In the genomic region with DNA sequence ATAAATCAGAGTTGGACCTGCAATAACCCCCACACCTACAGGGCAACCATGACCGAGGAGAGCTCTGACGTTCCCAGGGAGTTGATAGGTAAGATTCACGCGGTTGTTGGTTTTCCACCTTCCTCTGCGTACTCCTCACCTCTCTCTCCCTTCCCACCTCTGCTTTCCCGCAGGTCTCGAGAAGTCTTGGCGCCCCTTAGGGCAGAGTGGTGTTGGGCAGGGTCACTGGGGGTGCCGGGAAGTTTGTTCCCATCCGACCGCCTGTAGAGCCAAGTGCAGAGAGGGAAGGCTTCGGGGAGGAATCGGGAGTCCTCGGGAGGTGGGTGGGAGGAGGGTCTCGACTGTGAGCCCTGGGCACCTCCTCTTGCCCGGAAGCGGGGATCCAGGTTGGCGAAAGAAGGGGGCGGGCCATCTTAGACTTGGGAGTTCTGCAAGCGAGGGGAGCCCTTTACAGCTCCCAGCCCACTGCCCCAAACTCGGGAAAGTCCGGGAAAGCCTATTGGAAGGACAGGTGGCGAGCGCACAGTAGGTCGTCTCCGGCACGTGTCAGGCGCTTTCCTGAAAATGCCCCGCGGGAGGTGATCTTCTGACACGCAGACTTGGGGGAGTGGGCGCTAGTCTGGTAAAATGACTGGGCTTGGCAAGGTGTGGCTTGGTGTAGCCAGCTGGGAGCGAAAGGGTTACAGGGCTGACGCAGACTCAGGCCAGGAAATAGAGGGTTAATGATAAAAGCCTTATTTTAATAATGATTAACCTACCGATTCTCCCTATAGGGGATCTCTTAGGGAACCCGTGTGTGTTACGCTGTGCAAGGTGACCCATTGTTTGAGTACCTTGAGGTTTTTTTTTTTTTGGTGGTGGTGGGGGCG, we compare ENCODE assay signal across 8 cellular contexts. TPM values are rescaled to one million over a fixed set of nuclear protein-coding genes. Genes with fewer than 3 reads are reported as not detected.
DNase-seq lines count a peak whose midpoint lies in the region; ATAC-seq and TF ChIP-seq lines count a peak whose summit lies in the region.

No MANE protein-coding gene starts in this region.

- no peaks in the 10 kb centered on the region for H3K9me3 ChIP-seq in MM.1S (replicated peaks; ENCODE audit: insufficient read depth, low read length)

- no peaks in the 10 kb centered on the region for H3K36me3 ChIP-seq in MM.1S (replicated peaks; ENCODE audit: insufficient read depth, low read length)

- H3K27ac ChIP-seq in MM.1S (ENCODE audit: low read length), result peak overlapping the region; percentile 75; the same call in 1 of the 2 replicates

- no peaks in the 10 kb centered on the region; the same call in 1 of the 2 replicates for H4K20me1 ChIP-seq in MM.1S (ENCODE audit: insufficient read depth, low read length)

- intact Hi-C loops in activated T-helper 2 cell treated with anti-CD3 and anti-CD28 coated beads, Interferon-gamma antibody, Interleukin-2, Interleukin-4, amounts not matched to agents 10 μg/mL and 5 μg/mL and 100 μg/mL, durations not matched to agents 14 hours and 24 hours and 36 hours (cut with micrococcal nuclease), result no loop called here
- intact Hi-C loops in Right ventricle myocardium superior (cut with DNase I), result loop anchor here (5.0 kb wide), 1 partner anchor 212 kb away; no protein-coding TSS in a partner anchor

- peak overlapping the region; percentile 66 for H2AFZ ChIP-seq in MM.1S (ENCODE audit: low read length)

- H3K4me1 Mint-ChIP-seq in activated T-helper 2 cell treated with anti-CD3 and anti-CD28 coated beads, Interferon-gamma antibody, Interleukin-2, Interleukin-4, amounts not matched to agents 10 μg/mL and 5 μg/mL and 100 μg/mL, durations not matched to agents 14 hours and 24 hours and 36 hours (ENCODE audit: low read depth), result peaks cover 21% of the 10 kb centered on the region
- H3K4me1 Mint-ChIP-seq in progenitor cell of endocrine pancreas (ENCODE audit: low read depth), result peaks cover 54% of the 10 kb centered on the region

- no peaks in the 10 kb centered on the region for H3K9me2 ChIP-seq in MM.1S (replicated peaks; ENCODE audit: insufficient read depth, low read length)

- H3K27me3 Mint-ChIP-seq in activated T-helper 2 cell treated with anti-CD3 and anti-CD28 coated beads, Interferon-gamma antibody, Interleukin-2, Interleukin-4, amounts not matched to agents 10 μg/mL and 5 μg/mL and 100 μg/mL, durations not matched to agents 14 hours and 24 hours and 36 hours (ENCODE audit: low read depth), result peaks cover 19% of the 10 kb centered on the region
- no peaks in the 10 kb centered on the region for H3K27me3 Mint-ChIP-seq in progenitor cell of endocrine pancreas

- no peaks in the 10 kb centered on the region for H3K36me3 Mint-ChIP-seq in activated T-helper 2 cell treated with anti-CD3 and anti-CD28 coated beads, Interferon-gamma antibody, Interleukin-2, Interleukin-4, amounts not matched to agents 10 μg/mL and 5 μg/mL and 100 μg/mL, durations not matched to agents 14 hours and 24 hours and 36 hours (ENCODE audit: low read depth)
- H3K36me3 Mint-ChIP-seq in progenitor cell of endocrine pancreas (ENCODE audit: insufficient read depth), result peaks cover 7% of the 10 kb centered on the region

- DNase-seq in NCI-H2171 treated with DMSO at 0.1 percent for 48 hours (lab: John Stamatoyannopoulos, UW) (peak; percentile 37), NCI-H2171 (lab: John Stamatoyannopoulos, UW) (no peak), MM.1S (peak; percentile 32), Right ventricle myocardium superior (no peak), progenitor cell of endocrine pancreas (ENCODE audit: low spot score, unreplicated experiment) (peak; percentile 33), NCI-H524 treated with DMSO at 0.1 percent for 48 hours (lab: John Stamatoyannopoulos, UW) (no peak), DMS153 (lab: John Stamatoyannopoulos, UW) (no peak)
- DNase-seq in activated T-helper 2 cell treated with anti-CD3 and anti-CD28 coated beads, Interferon-gamma antibody, Interleukin-2, Interleukin-4, amounts not matched to agents 10 μg/mL and 5 μg/mL and 100 μg/mL, durations not matched to agents 14 hours and 24 hours and 36 hours (ENCODE audit: low spot score), result no peak

- peak overlapping the region; percentile 89 for H3K4me2 ChIP-seq in MM.1S (ENCODE audit: low read depth, low read length)

- no peak overlapping the region for H3K27ac Mint-ChIP-seq in activated T-helper 2 cell treated with anti-CD3 and anti-CD28 coated beads, Interferon-gamma antibody, Interleukin-2, Interleukin-4, amounts not matched to agents 10 μg/mL and 5 μg/mL and 100 μg/mL, durations not matched to agents 14 hours and 24 hours and 36 hours
- peak overlapping the region; percentile 94 for H3K27ac Mint-ChIP-seq in progenitor cell of endocrine pancreas

- no peaks in the 10 kb centered on the region for H3K9me3 Mint-ChIP-seq in activated T-helper 2 cell treated with anti-CD3 and anti-CD28 coated beads, Interferon-gamma antibody, Interleukin-2, Interleukin-4, amounts not matched to agents 10 μg/mL and 5 μg/mL and 100 μg/mL, durations not matched to agents 14 hours and 24 hours and 36 hours
- no peaks in the 10 kb centered on the region for H3K9me3 Mint-ChIP-seq in progenitor cell of endocrine pancreas (ENCODE audit: low read depth)

- peak; percentile 5 for ATAC-seq in Right ventricle myocardium superior (ENCODE audit: poor library complexity)

- peak overlapping the region; percentile 88 for H3K4me3 ChIP-seq in MM.1S (ENCODE audit: low read length)

- peak overlapping the region; percentile 76 for H3K4me3 Mint-ChIP-seq in activated T-helper 2 cell treated with anti-CD3 and anti-CD28 coated beads, Interferon-gamma antibody, Interleukin-2, Interleukin-4, amounts not matched to agents 10 μg/mL and 5 μg/mL and 100 μg/mL, durations not matched to agents 14 hours and 24 hours and 36 hours (ENCODE audit: low read depth)
- peak overlapping the region; percentile 98 for H3K4me3 Mint-ChIP-seq in progenitor cell of endocrine pancreas (ENCODE audit: low read depth)

- peaks cover 8% of the 10 kb centered on the region; the same call in 1 of the 2 replicates for H3F3A ChIP-seq in MM.1S (ENCODE audit: insufficient read depth, low read length)

- H3K27me3 ChIP-seq in MM.1S (replicated peaks; ENCODE audit: insufficient read depth, low read length), result no peaks in the 10 kb centered on the region

- H3K9ac ChIP-seq in MM.1S (ENCODE audit: low read length), result peak overlapping the region; percentile 88

- no peak for TF ChIP-seq CTCF in MM.1S (IDR thresholded peaks at IDR 0.05; ENCODE audit: low read length)
- TF ChIP-seq CTCF in progenitor cell of endocrine pancreas (IDR thresholded peaks at IDR 0.05; ENCODE audit: unreplicated experiment), result no peak

- H3K79me2 ChIP-seq in MM.1S (ENCODE audit: low read length), result peaks cover 57% of the 10 kb centered on the region

- peaks cover 29% of the 10 kb centered on the region for H3K4me1 ChIP-seq in MM.1S (ENCODE audit: low read length)

RNA-seq across cellular contexts. Expression of gene CARMIL1, which starts 0.8 kb away (rescaled TPM):
- total RNA-seq in activated T-helper 2 cell treated with anti-CD3 and anti-CD28 coated beads, Interferon-gamma antibody, Interleukin-2, Interleukin-4, amounts not matched to agents 10 μg/mL and 5 μg/mL and 100 μg/mL, durations not matched to agents 14 hours and 24 hours and 36 hours, result 1.7 and 1.9 TPM in 2 replicates
- total RNA-seq in Right ventricle myocardium superior, result 3.4 TPM
- 75.9 and 86.3 TPM in 2 replicates for total RNA-seq in progenitor cell of endocrine pancreas

Comparison
In these comparisons a context has a peak if more than half of its experiments do, and no peak if none do; other contexts are left out.
1. DNase-seq: peak in NCI-H2171 treated with DMSO at 0.1 percent for 48 hours (single experiment), MM.1S (single experiment) and progenitor cell of endocrine pancreas (single experiment); none in NCI-H2171 (single experiment), activated T-helper 2 cell treated with anti-CD3 and anti-CD28 coated beads, Interferon-gamma antibody, Interleukin-2, Interleukin-4, amounts not matched to agents 10 μg/mL and 5 μg/mL and 100 μg/mL, durations not matched to agents 14 hours and 24 hours and 36 hours (single experiment), Right ventricle myocardium superior (single experiment), NCI-H524 treated with DMSO at 0.1 percent for 48 hours (single experiment) and DMS153 (single experiment).
2. RNA of gene CARMIL1, which starts 0.8 kb away (total RNA-seq): 75.9 to 86.3 TPM in progenitor cell of endocrine pancreas; 3.4 TPM in Right ventricle myocardium superior (single experiment) and 1.7 to 1.9 TPM in activated T-helper 2 cell treated with anti-CD3 and anti-CD28 coated beads, Interferon-gamma antibody, Interleukin-2, Interleukin-4, amounts not matched to agents 10 μg/mL and 5 μg/mL and 100 μg/mL, durations not matched to agents 14 hours and 24 hours and 36 hours; every median in the first group is over 10 times any median in the second.